23 cellular contexts compared by ENCODE assay signal in the genomic region with DNA sequence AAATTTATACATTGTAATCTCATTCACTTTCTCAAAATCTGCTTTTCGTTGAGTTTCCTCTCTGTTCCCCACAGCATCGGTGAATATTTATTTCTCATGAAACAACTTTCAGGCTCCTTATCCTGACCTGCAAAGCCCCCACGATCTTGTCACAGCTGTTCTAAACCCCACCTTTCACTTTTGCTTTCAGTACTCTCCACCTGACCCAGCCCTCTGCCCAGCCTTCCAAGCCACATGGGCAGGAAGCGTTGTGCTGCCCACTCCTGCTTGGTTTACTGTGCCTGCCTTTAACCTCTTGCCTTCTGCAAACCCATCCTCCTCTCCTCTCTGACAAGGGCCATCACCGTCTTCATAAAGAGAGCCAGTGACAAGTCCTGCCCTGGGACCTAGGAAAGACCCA.
"Had no signal": no experiment of that assay in that cellular context is flagged by ENCODE, and none has a peak within 500 bp of the region (broad histone marks: within the 10 kb centered on the region; RNA-seq: fewer than 3 reads in every experiment).

No MANE protein-coding gene starts in this region.

- H3K9me3 ChIP-seq: SJCRH30 had no signal

- H3K27me3 ChIP-seq: SJCRH30 had no signal

- ATAC-seq: HepG2, Right ventricle myocardium inferior, SK-N-SH treated with all-trans-retinoic acid at 6 μM for 48 hours had no signal

- H3K4me1 ChIP-seq: SJCRH30 had no signal

- H3K27ac ChIP-seq: SJCRH30 had no signal

- H3K4me3 ChIP-seq: SJCRH30 had no signal

- DNase-seq: IMR-90, Karpas-422, KG1, MV-4-11, NCI-H1048, NCI-H1105, NCI-H1417, NCI-H1436 treated with DMSO at 0.1 percent for 48 hours, NCI-H1694, NCI-H1930, NCI-H2081, NCI-H2107, NCI-H2227 treated with DMSO at 0.1 percent for 48 hours, NCI-H446, NCI-H510A, NCI-H526, NCI-H748 treated with DMSO at 0.1 percent for 48 hours, SHP77 treated with DMSO at 0.1 percent for 48 hours, SJCRH30, T-helper 1 cell had no signal

- H3K36me3 ChIP-seq: SJCRH30 had no signal
